In the genomic region with DNA sequence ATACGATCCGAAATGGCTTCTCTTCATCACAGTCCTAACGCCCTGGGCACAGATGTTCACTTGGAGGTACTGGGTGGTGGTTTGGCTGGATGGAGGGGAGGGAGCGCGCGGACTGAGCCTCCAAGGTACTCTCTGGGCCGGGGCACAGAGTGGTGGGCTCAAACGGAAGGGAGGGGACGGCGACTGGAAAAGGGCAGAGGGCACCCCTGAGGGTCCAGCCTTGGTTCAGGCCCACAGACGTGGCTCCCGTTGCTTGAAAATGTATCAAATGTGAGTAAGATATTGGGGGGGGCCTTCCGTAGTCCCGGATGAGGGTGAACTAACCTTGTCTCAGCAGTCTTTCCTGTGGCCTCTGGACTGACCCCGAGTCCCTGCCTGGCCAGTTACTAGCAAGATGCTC, we compare ENCODE assay signal across 10 cellular contexts. TPM values are rescaled to one million over a fixed set of nuclear protein-coding genes. Genes with fewer than 3 reads are reported as not detected.
DNase-seq lines count a peak whose midpoint lies in the region; TF ChIP-seq lines count a peak whose summit lies in the region.
"Had no signal": no experiment of that assay in that cellular context is flagged by ENCODE, and none has a peak within 500 bp of the region (broad histone marks: within the 10 kb centered on the region; RNA-seq: fewer than 3 reads in every experiment).

No MANE protein-coding gene starts in this region.

- H3K9me3 ChIP-seq in iPS-20b (ENCODE audit: insufficient read depth, low read depth, low read length) = no peaks in the 10 kb centered on the region
- no peaks in the 10 kb centered on the region for H3K9me3 ChIP-seq in suprapubic skin
- no peaks in the 10 kb centered on the region for H3K9me3 ChIP-seq in MM.1S (replicated peaks; ENCODE audit: insufficient read depth, low read length)

- no peaks in the 10 kb centered on the region for H4K20me1 ChIP-seq in MM.1S (ENCODE audit: insufficient read depth, low read length)

- H3K4me1 ChIP-seq in iPS-20b (ENCODE audit: insufficient read depth, low read length) (no peaks in the 10 kb centered on the region), suprapubic skin (peaks cover 11% of the 10 kb centered on the region), MM.1S (ENCODE audit: low read length) (no peaks in the 10 kb centered on the region)

- TF ChIP-seq POLR2A in suprapubic skin (IDR thresholded peaks at IDR 0.05) = no peak

- H3K9ac ChIP-seq in iPS-20b (ENCODE audit: low read depth, low read length) = no peak overlapping the region
- H3K9ac ChIP-seq in MM.1S (ENCODE audit: low read length) = no peak overlapping the region

- TF ChIP-seq CTCF in suprapubic skin (IDR thresholded peaks at IDR 0.05) (no peak), MM.1S (IDR thresholded peaks at IDR 0.05; ENCODE audit: low read length) (no peak)

- peak; percentile 71 for DNase-seq in activated CD8-positive, alpha-beta memory T cell treated with anti-CD3 and anti-CD28 coated beads for 24 hours
- DNase-seq in activated CD8-positive, alpha-beta memory T cell treated with anti-CD3 and anti-CD28 coated beads, Interleukin-2, amount 50 U/mL, for 4 hours = no peak
- DNase-seq in activated CD4-positive, alpha-beta T cell treated with anti-CD3 and anti-CD28 coated beads, Interleukin-2, amount 50 U/mL, for 48 hours = peak; percentile 28 to 30
- DNase-seq in suprapubic skin (ENCODE audit: low spot score in 2 of 2) (no peak), activated gamma-delta T cell (lab: John Stamatoyannopoulos, UW) (no peak), MM.1S (no peak), NOMO-1 treated with DMSO at 0.1 percent for 48 hours (lab: John Stamatoyannopoulos, UW; ENCODE audit: unreplicated experiment) (no peak)
- DNase-seq: DND-41 had no signal

- H2AFZ ChIP-seq in MM.1S (ENCODE audit: low read length) = no peak overlapping the region

- no peak for TF ChIP-seq EP300 in suprapubic skin (IDR thresholded peaks at IDR 0.05)

- H3K27ac ChIP-seq in iPS-20b (ENCODE audit: low read length) (no peak overlapping the region), suprapubic skin (no peak overlapping the region), MM.1S (ENCODE audit: low read length) (no peak overlapping the region)

- H3K9me2 ChIP-seq in MM.1S (replicated peaks; ENCODE audit: insufficient read depth, low read length) = no peaks in the 10 kb centered on the region

- H3F3A ChIP-seq in MM.1S (ENCODE audit: insufficient read depth, low read length) = no peaks in the 10 kb centered on the region

- WGBS in suprapubic skin = 43% methylated on average over 15 of the region's 15 CpGs

- no peak overlapping the region for H3K4me2 ChIP-seq in MM.1S (ENCODE audit: low read depth, low read length)

- H3K27me3 ChIP-seq in iPS-20b (ENCODE audit: insufficient read depth, low read length) = peaks cover 32% of the 10 kb centered on the region
- peaks cover 12% of the 10 kb centered on the region for H3K27me3 ChIP-seq in suprapubic skin
- H3K27me3 ChIP-seq in MM.1S (replicated peaks; ENCODE audit: insufficient read depth, low read length) = no peaks in the 10 kb centered on the region

- H3K4me3 ChIP-seq in iPS-20b (ENCODE audit: low read length) (peak overlapping the region; percentile 80; the same call in 1 of the 2 replicates), suprapubic skin (peak overlapping the region; percentile 70), MM.1S (ENCODE audit: low read length) (no peak overlapping the region)

- no peaks in the 10 kb centered on the region for H3K79me2 ChIP-seq in MM.1S (ENCODE audit: low read length)

- H3K36me3 ChIP-seq in iPS-20b (ENCODE audit: insufficient read depth, low read depth, low read length) = no peaks in the 10 kb centered on the region
- no peaks in the 10 kb centered on the region for H3K36me3 ChIP-seq in suprapubic skin
- H3K36me3 ChIP-seq in MM.1S (replicated peaks; ENCODE audit: insufficient read depth, low read length) = no peaks in the 10 kb centered on the region

RNA-seq across cellular contexts. Expression of gene IL12RB2, which starts 0.5 kb away (rescaled TPM):
- 1 to 10 TPM in 3 of 4 donors, under 1 TPM in 1; 0.79 to 4.5 (median 1.6) TPM for total RNA-seq in suprapubic skin
- total RNA-seq: glomerular endothelial cell had no signal

Comparison
In these comparisons a context has a peak if more than half of its experiments do, and no peak if none do; other contexts are left out.
1. DNase-seq: peak in activated CD8-positive, alpha-beta memory T cell treated with anti-CD3 and anti-CD28 coated beads for 24 hours (single experiment) and activated CD4-positive, alpha-beta T cell treated with anti-CD3 and anti-CD28 coated beads, Interleukin-2, amount 50 U/mL, for 48 hours (2 of 2); none in activated CD8-positive, alpha-beta memory T cell treated with anti-CD3 and anti-CD28 coated beads, Interleukin-2, amount 50 U/mL, for 4 hours (single experiment), suprapubic skin (0 of 2), activated gamma-delta T cell (single experiment), MM.1S (single experiment) and NOMO-1 treated with DMSO at 0.1 percent for 48 hours (single experiment).